In the genomic region with DNA sequence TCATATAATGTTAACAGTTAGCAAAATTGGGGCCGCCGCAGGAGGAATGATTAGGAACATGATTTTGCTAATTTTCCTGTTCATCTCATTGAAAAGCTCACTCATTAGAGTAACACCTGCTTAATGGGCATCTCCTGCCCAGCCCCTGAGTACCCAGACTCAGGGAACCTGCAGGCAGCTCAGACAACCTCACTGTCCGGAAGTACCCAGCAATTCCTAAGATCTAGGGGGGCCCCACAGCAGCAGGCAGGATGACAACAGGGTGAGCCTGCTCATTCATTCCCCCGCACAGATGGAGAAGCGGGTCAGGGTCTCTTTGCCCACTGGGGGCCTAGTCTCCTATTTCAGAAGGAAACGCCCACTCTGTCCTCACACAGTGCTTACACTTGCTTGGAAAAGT, we compare ENCODE assay signal across 16 cellular contexts. TPM values are rescaled to one million over a fixed set of nuclear protein-coding genes. Genes with fewer than 3 reads are reported as not detected.
A peak's percentile ranks its signal among the peaks of the same experiment; 100 is the strongest.
DNase-seq lines count a peak whose midpoint lies in the region; ATAC-seq and TF ChIP-seq lines count a peak whose summit lies in the region.
"Had no signal": no experiment of that assay in that cellular context is flagged by ENCODE, and none has a peak within 500 bp of the region (broad histone marks: within the 10 kb centered on the region; RNA-seq: fewer than 3 reads in every experiment).

No MANE protein-coding gene starts in this region.

- H3K4me1 Mint-ChIP-seq in activated naive CD4-positive, alpha-beta T cell treated with anti-CD3 and anti-CD28 coated beads for 36 hours (ENCODE audit: low read depth): peaks cover 71% of the 10 kb centered on the region
- H3K4me1 Mint-ChIP-seq in effector memory CD8-positive, alpha-beta T cell (ENCODE audit: low read depth in 2 of 2): peaks cover 57 to 62% of the 10 kb centered on the region in 2 donors

- TF ChIP-seq CTCF in OCI-LY7 (conservative IDR thresholded peaks at IDR 0.05; ENCODE audit: low read length) (no peak), body of pancreas (IDR thresholded peaks at IDR 0.05) (no peak)

- H3K27ac ChIP-seq in OCI-LY7 (ENCODE audit: low read depth, low read length, poor library complexity, severe bottlenecking) (peak overlapping the region; percentile 87), skeletal muscle tissue (ENCODE audit: low read depth, low read length) (peak overlapping the region; percentile 60), body of pancreas (no peak overlapping the region)

- H3K4me3 Mint-ChIP-seq in activated naive CD4-positive, alpha-beta T cell treated with anti-CD3 and anti-CD28 coated beads for 36 hours: peak overlapping the region; percentile 76
- peak overlapping the region; percentile 97 for H3K4me3 Mint-ChIP-seq in effector memory CD8-positive, alpha-beta T cell

- H3K27me3 ChIP-seq in skeletal muscle tissue (ENCODE audit: control insufficient read depth in 3 of 3, insufficient read depth in 3 of 3, low read length in 3 of 3) (no peaks in the 10 kb centered on the region), body of pancreas (no peaks in the 10 kb centered on the region)
- H3K27me3 ChIP-seq: sigmoid colon had no signal

- H3K4me2 ChIP-seq in OCI-LY7 (ENCODE audit: low read length): peak overlapping the region; percentile 43

- no peaks in the 10 kb centered on the region for H3K9me3 Mint-ChIP-seq in activated naive CD4-positive, alpha-beta T cell treated with anti-CD3 and anti-CD28 coated beads for 36 hours
- H3K9me3 Mint-ChIP-seq in effector memory CD8-positive, alpha-beta T cell: no peaks in the 10 kb centered on the region

- no peaks in the 10 kb centered on the region for H3K9me3 ChIP-seq in OCI-LY7 (ENCODE audit: low read length)
- no peaks in the 10 kb centered on the region for H3K9me3 ChIP-seq in skeletal muscle tissue (ENCODE audit: control insufficient read depth in 3 of 3, low read length in 3 of 3)
- no peaks in the 10 kb centered on the region for H3K9me3 ChIP-seq in body of pancreas
- H3K9me3 ChIP-seq: sigmoid colon had no signal

- POLR2A ChIA-PET in OCI-LY7 (lab: Charles Lee): interaction anchor here (0.7 to 1.8 kb wide), 3 partner anchors 9 to 15 kb away, joined by 4 to 6 read pairs (median 5); no protein-coding TSS in a partner anchor

- H3K27ac Mint-ChIP-seq in activated naive CD4-positive, alpha-beta T cell treated with anti-CD3 and anti-CD28 coated beads for 36 hours: peak overlapping the region; percentile 99
- peak overlapping the region in 1 of 2 donors; percentile 98 for H3K27ac Mint-ChIP-seq in effector memory CD8-positive, alpha-beta T cell

- no peak for ATAC-seq in effector memory CD8-positive, alpha-beta T cell (replicated peaks)
- no peak for ATAC-seq in body of pancreas
- no peak for ATAC-seq in GM18505 (IDR thresholded peaks at IDR 0.05; ENCODE audit: unreplicated experiment)

- TF ChIP-seq POLR2A in body of pancreas (IDR thresholded peaks at IDR 0.05): no peak
- no peak for TF ChIP-seq POLR2A in GM18505 (IDR thresholded peaks at IDR 0.05; ENCODE audit: borderline replicate concordance, extremely low read depth, insufficient read depth, insufficient read length)

- no peaks in the 10 kb centered on the region for H3K9me2 ChIP-seq in OCI-LY7 (ENCODE audit: insufficient read depth, low read length)

- peaks cover 69% of the 10 kb centered on the region for H3K79me2 ChIP-seq in OCI-LY7 (ENCODE audit: insufficient read depth, low read depth, low read length)

- H3K4me3 ChIP-seq in OCI-LY7 (ENCODE audit: low read depth, low read length, poor library complexity, severe bottlenecking) (no peak overlapping the region), skeletal muscle tissue (ENCODE audit: low read length in 3 of 3) (no peak overlapping the region), body of pancreas (no peak overlapping the region)
- H3K4me3 ChIP-seq: lung, sigmoid colon had no signal

- H3K9ac ChIP-seq in skeletal muscle tissue (ENCODE audit: low read depth in 1 of 3, low read length in 3 of 3): peak overlapping the region in 1 of 3 donors; percentile 60

- DNase-seq in activated naive CD4-positive, alpha-beta T cell treated with anti-CD3 and anti-CD28 coated beads for 36 hours: no peak
- DNase-seq in activated naive CD4-positive, alpha-beta T cell treated with anti-CD3 and anti-CD28 coated beads, Interleukin-2, amount 50 U/mL, for 16 hours: no peak
- DNase-seq in OCI-LY7 (ENCODE audit: low spot score) (no peak), body of pancreas (no peak), NCI-H1417 treated with DMSO at 0.1 percent for 48 hours (lab: John Stamatoyannopoulos, UW) (no peak)
- no peak for DNase-seq in effector memory CD8-positive, alpha-beta T cell
- DNase-seq: activated CD4-positive, CD25-positive, alpha-beta regulatory T cell treated with anti-CD3 and anti-CD28 coated beads, Interleukin-2, amount 50 U/mL, for 72 hours; activated gamma-delta T cell treated with Interleukin-2 at 50 U/mL for 16 hours; caudate nucleus; DMS53; NCI-H2029 treated with DMSO at 0.1 percent for 48 hours; sigmoid colon; SW 1271 had no signal

- 84 to 86% methylated on average over 3 to 6 of the region's 6 CpGs for WGBS in body of pancreas, 2 donors

- intact Hi-C loops in activated naive CD4-positive, alpha-beta T cell treated with anti-CD3 and anti-CD28 coated beads for 36 hours (cut with micrococcal nuclease): no loop called here
- intact Hi-C loops in OCI-LY7 (cut with micrococcal nuclease; ENCODE audit: unreplicated experiment): no loop called here
- intact Hi-C loops in body of pancreas (cut with DNase I): no loop called here

- H3K36me3 Mint-ChIP-seq in activated naive CD4-positive, alpha-beta T cell treated with anti-CD3 and anti-CD28 coated beads for 36 hours (ENCODE audit: low read depth): peaks cover 29% of the 10 kb centered on the region
- peaks cover 86% of the 10 kb centered on the region for H3K36me3 Mint-ChIP-seq in effector memory CD8-positive, alpha-beta T cell (ENCODE audit: insufficient read depth)

- H4K20me1 ChIP-seq in OCI-LY7 (ENCODE audit: insufficient read depth, low read length): no peaks in the 10 kb centered on the region

- no TSS peak for BruUV-seq in OCI-LY7 (replicated peaks; lab: Mats Ljungman, UMichigan)

- no peak overlapping the region for H2AFZ ChIP-seq in OCI-LY7 (ENCODE audit: low read length)

- H3K27me3 Mint-ChIP-seq in activated naive CD4-positive, alpha-beta T cell treated with anti-CD3 and anti-CD28 coated beads for 36 hours (ENCODE audit: low read depth): no peaks in the 10 kb centered on the region
- no peaks in the 10 kb centered on the region for H3K27me3 Mint-ChIP-seq in effector memory CD8-positive, alpha-beta T cell

- CTCF ChIA-PET in activated naive CD4-positive, alpha-beta T cell treated with anti-CD3 and anti-CD28 coated beads for 36 hours (lab: Charles Lee): interaction anchor here (1.2 to 1.3 kb wide), 3 partner anchors 9 to 85 kb away, joined by 3 to 4 read pairs (median 4); no protein-coding TSS in a partner anchor
- CTCF ChIA-PET in OCI-LY7 (lab: Charles Lee; ENCODE audit: unreplicated experiment): interaction anchor here (0.6 kb wide), 1 partner anchor 88 kb away, joined by 3 read pairs; no protein-coding TSS in a partner anchor

- H3K4me1 ChIP-seq in OCI-LY7 (ENCODE audit: insufficient read depth, low read length, poor library complexity, severe bottlenecking): peaks cover 73% of the 10 kb centered on the region
- H3K4me1 ChIP-seq in skeletal muscle tissue (ENCODE audit: control insufficient read depth in 3 of 3, insufficient read depth in 3 of 3, low read length in 3 of 3): peaks cover 30 to 40% (median 32%) of the 10 kb centered on the region in 3 donors
- H3K4me1 ChIP-seq in body of pancreas: no peaks in the 10 kb centered on the region
- H3K4me1 ChIP-seq: sigmoid colon had no signal

- H3K36me3 ChIP-seq in OCI-LY7 (ENCODE audit: insufficient read depth, low read length) (peaks cover 65% of the 10 kb centered on the region), skeletal muscle tissue (ENCODE audit: control insufficient read depth in 3 of 3, insufficient read depth in 3 of 3, low read length in 3 of 3) (peaks cover 22 to 31% (median 24%) of the 10 kb centered on the region in 3 donors), body of pancreas (replicated peaks in 1 of 2; ENCODE audit: insufficient read depth in 1 of 2, low read depth in 2 of 2) (no peaks in the 10 kb centered on the region)
- H3K36me3 ChIP-seq: sigmoid colon had no signal

RNA-seq across cellular contexts. Expression of a gene that starts 12.6 kb away (rescaled TPM):
- 10 to 100 TPM; 24.1 to 24.7 TPM for total RNA-seq in activated naive CD4-positive, alpha-beta T cell treated with anti-CD3 and anti-CD28 coated beads for 36 hours
- 17.8 and 25.0 TPM in 2 replicates for total RNA-seq in OCI-LY7 (2014; rRNA removed; shearing (Covaris generic))
- total RNA-seq in OCI-LY7 (2022) (35.0 and 38.4 TPM in 2 replicates), skeletal muscle tissue (14.6 TPM), body of pancreas (under 1 TPM; under 0.01 to 0.78 TPM)

RNA-seq across cellular contexts. Expression of a gene that starts 25.8 kb away (rescaled TPM):
- total RNA-seq in activated naive CD4-positive, alpha-beta T cell treated with anti-CD3 and anti-CD28 coated beads for 36 hours: under 1 TPM; 0.25 to 0.26 TPM
- 0.16 and 0.46 TPM in 2 replicates for total RNA-seq in OCI-LY7 (2014; rRNA removed; shearing (Covaris generic))
- total RNA-seq in OCI-LY7 (2022) (0.11 and 0.28 TPM in 2 replicates), skeletal muscle tissue (34.4 TPM), body of pancreas (1 to 10 TPM; 2.1 to 3.6 TPM)

Comparison
In these comparisons a context has a peak if more than half of its experiments do, and no peak if none do; other contexts are left out.
1. H3K27ac ChIP-seq: peak in OCI-LY7 (single experiment) and skeletal muscle tissue (single experiment); none in body of pancreas (0 of 4).